In genomic region chr14:85482549-85482948, GRCh38 we compare ENCODE assay signal across 1 cellular context.
TF ChIP-seq lines count a peak whose summit lies in the region.

No MANE protein-coding gene starts in this region.

TF ChIP-seq in HepG2, 621 proteins besides CTCF, POLR2A, EP300 and RAD21 (continued from another document and continues in another):
- TF ChIP-seq ZNF281 (CRISPR knock-in tag; IDR thresholded peaks at IDR 0.05; ENCODE audit: borderline replicate concordance) (no peak), HMG20A (CRISPR knock-in tag; IDR thresholded peaks at IDR 0.05; ENCODE audit: borderline replicate concordance) (peak; percentile 84; the same call in 1 of the 2 replicates), ATF7 (IDR thresholded peaks at IDR 0.05) (no peak), ATF7 (CRISPR knock-in tag; IDR thresholded peaks at IDR 0.05) (no peak), ZNF569 (CRISPR knock-in tag; IDR thresholded peaks at IDR 0.05; ENCODE audit: borderline replicate concordance) (no peak), ZFP82 (CRISPR knock-in tag; IDR thresholded peaks at IDR 0.05; ENCODE audit: borderline replicate concordance) (no peak), PAF1 (CRISPR knock-in tag; IDR thresholded peaks at IDR 0.05) (no peak), EED (CRISPR knock-in tag; IDR thresholded peaks at IDR 0.05) (no peak), ZNF282 (IDR thresholded peaks at IDR 0.05; ENCODE audit: partially characterized antibody) (no peak), RFXANK (CRISPR knock-in tag; IDR thresholded peaks at IDR 0.05) (no peak), ZNF143 (CRISPR knock-in tag; IDR thresholded peaks at IDR 0.05) (no peak), ZNF878 (CRISPR knock-in tag; IDR thresholded peaks at IDR 0.05) (no peak), ZNF124 (CRISPR knock-in tag; IDR thresholded peaks at IDR 0.05) (no peak), ZBTB2 (CRISPR knock-in tag; IDR thresholded peaks at IDR 0.05; ENCODE audit: low read depth) (no peak), ZFP37 (CRISPR knock-in tag; IDR thresholded peaks at IDR 0.05; ENCODE audit: borderline replicate concordance) (no peak), RARA (CRISPR knock-in tag; IDR thresholded peaks at IDR 0.05) (0 out of 2 replicates have a peak, but pooled peaks have one; percentile 21), KLF15 (CRISPR knock-in tag; IDR thresholded peaks at IDR 0.05; ENCODE audit: borderline replicate concordance) (no peak), ZKSCAN8 (CRISPR knock-in tag; IDR thresholded peaks at IDR 0.05; ENCODE audit: borderline replicate concordance) (no peak), POLR2G (IDR thresholded peaks at IDR 0.05; ENCODE audit: low read depth, low read length) (no peak), KDM2A (CRISPR knock-in tag; IDR thresholded peaks at IDR 0.05; ENCODE audit: borderline replicate concordance, low read depth) (no peak), DMTF1 (CRISPR knock-in tag; IDR thresholded peaks at IDR 0.05) (no peak), ZNF800 (CRISPR knock-in tag; IDR thresholded peaks at IDR 0.05) (no peak), ARNTL (CRISPR knock-in tag; IDR thresholded peaks at IDR 0.05) (no peak), ARNT (IDR thresholded peaks at IDR 0.05) (no peak), ZNF296 (CRISPR knock-in tag; conservative IDR thresholded peaks at IDR 0.05) (no peak), PLRG1 (conservative IDR thresholded peaks at IDR 0.05) (no peak), AKAP8 (CRISPR knock-in tag; IDR thresholded peaks at IDR 0.05) (no peak), CHCHD3 (CRISPR knock-in tag; IDR thresholded peaks at IDR 0.05) (no peak), PTBP1 (IDR thresholded peaks at IDR 0.05; ENCODE audit: low read depth, low read length, poor library complexity, severe bottlenecking) (no peak), TRAFD1 (CRISPR knock-in tag; IDR thresholded peaks at IDR 0.05; ENCODE audit: borderline replicate concordance) (no peak), ZNF280D (CRISPR knock-in tag; IDR thresholded peaks at IDR 0.05) (no peak), HNF1B (CRISPR knock-in tag; IDR thresholded peaks at IDR 0.05) (peak; percentile 65; the same call in 1 of the 2 replicates), ATRX (CRISPR knock-in tag; IDR thresholded peaks at IDR 0.05; ENCODE audit: borderline replicate concordance) (no peak), FIP1L1 (IDR thresholded peaks at IDR 0.05; ENCODE audit: borderline replicate concordance, insufficient read depth, low read depth, low read length) (no peak), ZNF780A (CRISPR knock-in tag; IDR thresholded peaks at IDR 0.05) (no peak), ZSCAN5A (CRISPR knock-in tag; IDR thresholded peaks at IDR 0.05; ENCODE audit: borderline replicate concordance) (no peak), KLF13 (CRISPR knock-in tag; IDR thresholded peaks at IDR 0.05) (no peak), MTERF4 (CRISPR knock-in tag; IDR thresholded peaks at IDR 0.05) (no peak), DR1 (CRISPR knock-in tag; IDR thresholded peaks at IDR 0.05) (no peak), ZNF550 (CRISPR knock-in tag; IDR thresholded peaks at IDR 0.05; ENCODE audit: borderline replicate concordance) (no peak), SIX1 (CRISPR knock-in tag; IDR thresholded peaks at IDR 0.05; ENCODE audit: borderline replicate concordance) (no peak; the same call in 1 of the 2 replicates), NCOA2 (CRISPR knock-in tag; IDR thresholded peaks at IDR 0.05) (peak; percentile 59; the same call in 1 of the 2 replicates), PHF21A (CRISPR knock-in tag; IDR thresholded peaks at IDR 0.05) (peak; percentile 34; the same call in 1 of the 2 replicates)
